Comparison of ENCODE assay signal across 9 cellular contexts in the genomic region with DNA sequence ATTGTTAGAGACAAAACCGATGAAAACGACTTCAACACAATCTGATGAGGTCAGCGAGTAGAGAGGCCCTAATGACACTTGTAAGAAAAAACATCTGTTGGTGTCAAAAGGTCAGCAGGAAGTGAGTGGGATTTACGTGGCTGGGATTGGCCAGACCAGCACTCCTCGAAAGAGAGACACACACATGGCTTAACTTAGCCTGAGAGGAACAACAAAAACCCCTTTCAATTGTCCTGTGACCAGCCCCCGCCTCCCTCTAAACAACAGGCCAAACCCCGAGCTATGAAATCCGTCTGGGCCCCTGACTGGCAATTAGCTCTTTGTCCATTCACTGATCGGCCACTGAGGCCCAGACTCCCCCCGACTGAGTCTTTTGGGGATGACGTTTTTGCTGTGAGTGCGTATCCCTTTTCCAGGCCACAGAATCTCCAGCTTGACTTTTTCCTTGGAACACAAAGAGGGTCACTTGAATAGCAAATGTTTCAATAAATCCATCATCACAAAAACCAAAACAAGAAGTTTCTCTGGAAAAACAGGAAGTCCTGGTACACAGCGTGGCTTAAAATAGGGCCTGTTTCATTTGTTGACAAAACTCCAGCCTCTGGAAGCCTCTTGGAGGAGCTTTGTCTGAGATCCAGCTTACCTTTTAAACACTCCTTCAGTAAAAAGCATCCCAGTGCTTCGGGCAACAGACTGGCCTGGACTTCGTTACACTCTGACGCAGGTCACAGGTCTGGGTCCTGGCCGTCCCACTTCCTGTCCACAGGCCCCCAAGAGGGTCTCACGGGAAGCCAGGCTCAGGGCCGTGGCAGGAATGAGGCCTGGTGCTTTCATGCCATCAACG.
DNase-seq lines count a peak whose midpoint lies in the region; ATAC-seq, FAIRE-seq and TF ChIP-seq lines count a peak whose summit lies in the region.
"Had no signal": no experiment of that assay in that cellular context is flagged by ENCODE, and none has a peak within 500 bp of the region (broad histone marks: within the 10 kb centered on the region; RNA-seq: fewer than 3 reads in every experiment).

No MANE protein-coding gene starts in this region.

- CTCF ChIA-PET in SK-N-SH (lab: Yijun Ruan, JAX): interaction anchor here (0.9 to 12.9 kb wide), 10 partner anchors 10 to 65 kb away, joined by 3 to 211 read pairs (median 4); no protein-coding TSS in a partner anchor

- H4K20me1 ChIP-seq in SK-N-SH (ENCODE audit: insufficient read depth): peaks cover 88% of the 10 kb centered on the region
- peaks cover 56% of the 10 kb centered on the region for H4K20me1 ChIP-seq in osteoblast (ENCODE audit: insufficient read depth, low read length)

- WGBS in SK-N-SH (ENCODE audit: low lambda C conversion rate): 22% methylated on average over 17 of the region's 20 CpGs

- peak in 1 of 2 experiments; percentile 40; a peak in 1 of 4 replicates for TF ChIP-seq EP300 in SK-N-SH (IDR thresholded peaks at IDR 0.05; ENCODE audit: borderline replicate concordance in 1 of 2, low read depth in 1 of 2, low read length in 1 of 2)

- H3K79me2 ChIP-seq in SK-N-SH (ENCODE audit: insufficient read depth) (peaks cover 96% of the 10 kb centered on the region), osteoblast (ENCODE audit: insufficient read depth, low read length) (peaks cover 86% of the 10 kb centered on the region)

- peak overlapping the region; percentile 67 for H3K4me2 ChIP-seq in SK-N-SH
- peak overlapping the region; percentile 48 for H3K4me2 ChIP-seq in osteoblast (ENCODE audit: insufficient read depth, low read length)

- H2AFZ ChIP-seq in SK-N-SH (ENCODE audit: low read depth) (no peak overlapping the region), osteoblast (ENCODE audit: low read length) (peak overlapping the region; percentile 21)

- H3K4me1 ChIP-seq in SK-N-SH (ENCODE audit: control insufficient read depth in 1 of 2, insufficient read depth in 2 of 2, low read depth in 1 of 2, low read length in 1 of 2) (peaks cover 42 to 52% of the 10 kb centered on the region in 2 experiments), osteoblast (ENCODE audit: insufficient read depth, low read length) (peaks cover 44% of the 10 kb centered on the region), BE2C (peaks cover 24% of the 10 kb centered on the region)

- H3K9ac ChIP-seq in SK-N-SH: peak overlapping the region; percentile 46; the same call in 1 of the 2 replicates

- no peaks in the 10 kb centered on the region for H3K27me3 ChIP-seq in SK-N-SH (ENCODE audit: insufficient read depth)
- no peaks in the 10 kb centered on the region for H3K27me3 ChIP-seq in osteoblast (ENCODE audit: insufficient read depth, low read length)
- no peaks in the 10 kb centered on the region for H3K27me3 ChIP-seq in BE2C

- H3K4me3 ChIP-seq in SK-N-SH (ENCODE audit: low read depth in 2 of 2, low read length in 1 of 2) (no peak overlapping the region; a peak in 1 of 4 replicates), osteoblast (ENCODE audit: insufficient read depth, low read length) (no peak overlapping the region), BE2C (ENCODE audit: low read depth, low read length) (no peak overlapping the region)

- TF ChIP-seq RAD21 in SK-N-SH (IDR thresholded peaks at IDR 0.05; ENCODE audit: low read length): no peak

- ATAC-seq in HG02852 (IDR thresholded peaks at IDR 0.05; ENCODE audit: unreplicated experiment) (peak; percentile 38), HG02938 (IDR thresholded peaks at IDR 0.05; ENCODE audit: unreplicated experiment) (no peak)
- ATAC-seq: T-cell had no signal

- H3K27ac ChIP-seq in SK-N-SH (ENCODE audit: low read depth in 2 of 2, low read length in 1 of 2) (peak overlapping the region; percentile 87 to 97), osteoblast (ENCODE audit: low read depth, low read length) (peak overlapping the region; percentile 89)

- no peaks in the 10 kb centered on the region for H3K9me2 ChIP-seq in SK-N-SH

- FAIRE-seq in frontal cortex (lab: Jason Lieb, UNC): peak; percentile 31

- no peak for TF ChIP-seq CTCF in SK-N-SH (IDR thresholded peaks at IDR 0.05)
- TF ChIP-seq CTCF in osteoblast (IDR thresholded peaks at IDR 0.05; ENCODE audit: extremely low read depth, low read depth, low read length): no peak
- TF ChIP-seq CTCF in BE2C (IDR thresholded peaks at IDR 0.05; ENCODE audit: low read depth, low read length): no peak

- DNase-seq in SK-N-SH: peak; percentile 78
- DNase-seq in frontal cortex (ENCODE audit: low spot score in 2 of 2): peak; percentile 65 to 71
- peak; percentile 94 for DNase-seq in osteoblast (ENCODE audit: insufficient read length, low spot score, missing footprints)
- no peak for DNase-seq in BE2C
- DNase-seq in activated CD4-positive, alpha-beta T cell treated with anti-CD3 and anti-CD28 coated beads for 4 hours: no peak
- DNase-seq in NCI-H774 (lab: John Stamatoyannopoulos, UW): no peak

- H3K36me3 ChIP-seq in SK-N-SH (replicated peaks in 1 of 2; ENCODE audit: control insufficient read depth in 1 of 2, insufficient read depth in 2 of 2, low read length in 1 of 2) (no peaks in the 10 kb centered on the region), osteoblast (ENCODE audit: insufficient read depth, low read length) (no peaks in the 10 kb centered on the region), BE2C (peaks cover 11% of the 10 kb centered on the region)

- peaks cover 6% of the 10 kb centered on the region for H3F3A ChIP-seq in SK-N-SH (replicated peaks; ENCODE audit: insufficient read depth)

- H3K9me3 ChIP-seq in SK-N-SH (no peaks in the 10 kb centered on the region), osteoblast (ENCODE audit: low read depth, low read length) (no peaks in the 10 kb centered on the region), BE2C (no peaks in the 10 kb centered on the region)

- POLR2A ChIA-PET in SK-N-SH (lab: Yijun Ruan, JAX): interaction anchor here (1.1 to 1.4 kb wide), 3 partner anchors 33 to 141 kb away, joined by 3 to 8 read pairs (median 4); no protein-coding TSS in a partner anchor

TF ChIP-seq in SK-N-SH, 30 proteins besides CTCF, POLR2A, EP300 and RAD21:
- TF ChIP-seq, protein P1, sequence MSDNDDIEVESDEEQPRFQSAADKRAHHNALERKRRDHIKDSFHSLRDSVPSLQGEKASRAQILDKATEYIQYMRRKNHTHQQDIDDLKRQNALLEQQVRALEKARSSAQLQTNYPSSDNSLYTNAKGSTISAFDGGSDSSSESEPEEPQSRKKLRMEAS (IDR thresholded peaks at IDR 0.05; ENCODE audit: low read depth): peak; percentile 80
- peak; percentile 50 for TF ChIP-seq MXI1 (IDR thresholded peaks at IDR 0.05; ENCODE audit: low read depth, low read length)
- TF ChIP-seq, protein P2, sequence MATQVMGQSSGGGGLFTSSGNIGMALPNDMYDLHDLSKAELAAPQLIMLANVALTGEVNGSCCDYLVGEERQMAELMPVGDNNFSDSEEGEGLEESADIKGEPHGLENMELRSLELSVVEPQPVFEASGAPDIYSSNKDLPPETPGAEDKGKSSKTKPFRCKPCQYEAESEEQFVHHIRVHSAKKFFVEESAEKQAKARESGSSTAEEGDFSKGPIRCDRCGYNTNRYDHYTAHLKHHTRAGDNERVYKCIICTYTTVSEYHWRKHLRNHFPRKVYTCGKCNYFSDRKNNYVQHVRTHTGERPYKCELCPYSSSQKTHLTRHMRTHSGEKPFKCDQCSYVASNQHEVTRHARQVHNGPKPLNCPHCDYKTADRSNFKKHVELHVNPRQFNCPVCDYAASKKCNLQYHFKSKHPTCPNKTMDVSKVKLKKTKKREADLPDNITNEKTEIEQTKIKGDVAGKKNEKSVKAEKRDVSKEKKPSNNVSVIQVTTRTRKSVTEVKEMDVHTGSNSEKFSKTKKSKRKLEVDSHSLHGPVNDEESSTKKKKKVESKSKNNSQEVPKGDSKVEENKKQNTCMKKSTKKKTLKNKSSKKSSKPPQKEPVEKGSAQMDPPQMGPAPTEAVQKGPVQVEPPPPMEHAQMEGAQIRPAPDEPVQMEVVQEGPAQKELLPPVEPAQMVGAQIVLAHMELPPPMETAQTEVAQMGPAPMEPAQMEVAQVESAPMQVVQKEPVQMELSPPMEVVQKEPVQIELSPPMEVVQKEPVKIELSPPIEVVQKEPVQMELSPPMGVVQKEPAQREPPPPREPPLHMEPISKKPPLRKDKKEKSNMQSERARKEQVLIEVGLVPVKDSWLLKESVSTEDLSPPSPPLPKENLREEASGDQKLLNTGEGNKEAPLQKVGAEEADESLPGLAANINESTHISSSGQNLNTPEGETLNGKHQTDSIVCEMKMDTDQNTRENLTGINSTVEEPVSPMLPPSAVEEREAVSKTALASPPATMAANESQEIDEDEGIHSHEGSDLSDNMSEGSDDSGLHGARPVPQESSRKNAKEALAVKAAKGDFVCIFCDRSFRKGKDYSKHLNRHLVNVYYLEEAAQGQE (IDR thresholded peaks at IDR 0.05; ENCODE audit: low read depth, low read length): no peak
- no peak for TF ChIP-seq EZH2phosphoT487 (IDR thresholded peaks at IDR 0.05; ENCODE audit: borderline replicate concordance, low read depth)
- peak; percentile 8; the same call in 1 of the 2 replicates for TF ChIP-seq FOSL2 (IDR thresholded peaks at IDR 0.05; ENCODE audit: borderline replicate concordance, low read depth)
- no peak for TF ChIP-seq GATA2 (CRISPR knock-in tag; IDR thresholded peaks at IDR 0.05)
- TF ChIP-seq NFIC (IDR thresholded peaks at IDR 0.05; ENCODE audit: borderline replicate concordance): no peak
- peak; percentile 36; the same call in 1 of the 2 replicates for TF ChIP-seq POLR2AphosphoS5 (IDR thresholded peaks at IDR 0.05; ENCODE audit: low read depth, low read length)
- TF ChIP-seq TCF12 (IDR thresholded peaks at IDR 0.05): peak; percentile 89
- peak; percentile 94 for TF ChIP-seq RXRA (IDR thresholded peaks at IDR 0.05; ENCODE audit: borderline replicate concordance, low read depth)
- peak; percentile 76; the same call in 1 of the 2 replicates for TF ChIP-seq SIN3A (IDR thresholded peaks at IDR 0.05; ENCODE audit: borderline replicate concordance, low read depth, low read length)
- TF ChIP-seq, protein P3, sequence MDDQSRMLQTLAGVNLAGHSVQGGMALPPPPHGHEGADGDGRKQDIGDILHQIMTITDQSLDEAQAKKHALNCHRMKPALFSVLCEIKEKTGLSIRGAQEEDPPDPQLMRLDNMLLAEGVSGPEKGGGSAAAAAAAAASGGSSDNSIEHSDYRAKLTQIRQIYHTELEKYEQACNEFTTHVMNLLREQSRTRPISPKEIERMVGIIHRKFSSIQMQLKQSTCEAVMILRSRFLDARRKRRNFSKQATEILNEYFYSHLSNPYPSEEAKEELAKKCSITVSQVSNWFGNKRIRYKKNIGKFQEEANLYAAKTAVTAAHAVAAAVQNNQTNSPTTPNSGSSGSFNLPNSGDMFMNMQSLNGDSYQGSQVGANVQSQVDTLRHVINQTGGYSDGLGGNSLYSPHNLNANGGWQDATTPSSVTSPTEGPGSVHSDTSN (IDR thresholded peaks at IDR 0.05): peak; percentile 55; the same call in 1 of the 2 replicates
- no peak for TF ChIP-seq TEAD4 (IDR thresholded peaks at IDR 0.05; ENCODE audit: borderline replicate concordance, insufficient read depth)

Comparison
In these comparisons a context has a peak if more than half of its experiments do, and no peak if none do; other contexts are left out.
1. DNase-seq: peak in SK-N-SH (single experiment), frontal cortex (2 of 2) and osteoblast (single experiment); none in BE2C (single experiment), activated CD4-positive, alpha-beta T cell treated with anti-CD3 and anti-CD28 coated beads for 4 hours (0 of 2) and NCI-H774 (single experiment).